Comparison of ENCODE assay signal across 1 cellular context in the genomic region with DNA sequence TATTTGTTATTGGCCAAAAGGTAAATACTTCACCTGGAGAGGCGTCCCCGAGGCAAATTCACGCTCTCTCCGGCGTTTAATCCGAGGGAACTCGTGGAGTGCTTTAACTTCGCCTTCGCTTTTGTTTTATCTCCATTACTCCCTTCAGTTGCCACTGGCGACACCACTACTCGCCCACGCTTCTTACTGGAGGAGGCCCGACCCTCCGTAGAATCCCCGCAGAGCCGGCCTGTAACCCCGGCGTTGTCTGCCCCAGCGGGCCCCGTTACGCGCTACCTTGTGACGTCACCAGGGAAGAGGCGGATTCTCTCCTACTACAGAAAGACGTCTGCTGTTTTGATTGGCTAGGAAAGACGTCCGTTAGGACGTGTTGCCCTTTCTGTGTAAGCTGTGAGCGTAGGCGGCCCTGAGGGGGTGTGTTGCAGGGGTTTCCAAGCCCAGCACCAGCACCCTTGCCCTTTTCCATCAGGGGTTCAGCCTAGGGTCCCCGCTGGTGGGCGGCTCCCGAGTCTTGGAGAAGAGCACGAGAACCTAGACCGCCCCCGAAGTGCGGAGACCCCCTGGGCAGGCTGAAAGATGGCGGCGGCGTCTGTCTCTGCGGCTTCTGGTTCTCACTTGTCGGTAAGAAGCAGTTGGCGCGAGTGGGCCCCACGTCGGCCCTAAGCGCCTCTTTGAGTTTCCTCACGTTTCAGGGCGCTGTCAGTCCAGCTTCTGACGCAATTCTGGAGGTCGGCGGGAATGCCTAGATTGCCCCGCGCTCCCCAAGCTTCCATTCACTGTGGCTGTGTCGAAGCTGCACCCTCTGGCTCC.
TF ChIP-seq lines count a peak whose summit lies in the region.

Gene CEP57 (plus strand): TSS at position 376 of the 810 bp plus-strand sequence. CDS start 201 bp downstream, at position 577.

TF ChIP-seq in H1, 55 proteins besides CTCF, POLR2A, EP300 and RAD21 (continued from another document):
- TF ChIP-seq, protein P1, sequence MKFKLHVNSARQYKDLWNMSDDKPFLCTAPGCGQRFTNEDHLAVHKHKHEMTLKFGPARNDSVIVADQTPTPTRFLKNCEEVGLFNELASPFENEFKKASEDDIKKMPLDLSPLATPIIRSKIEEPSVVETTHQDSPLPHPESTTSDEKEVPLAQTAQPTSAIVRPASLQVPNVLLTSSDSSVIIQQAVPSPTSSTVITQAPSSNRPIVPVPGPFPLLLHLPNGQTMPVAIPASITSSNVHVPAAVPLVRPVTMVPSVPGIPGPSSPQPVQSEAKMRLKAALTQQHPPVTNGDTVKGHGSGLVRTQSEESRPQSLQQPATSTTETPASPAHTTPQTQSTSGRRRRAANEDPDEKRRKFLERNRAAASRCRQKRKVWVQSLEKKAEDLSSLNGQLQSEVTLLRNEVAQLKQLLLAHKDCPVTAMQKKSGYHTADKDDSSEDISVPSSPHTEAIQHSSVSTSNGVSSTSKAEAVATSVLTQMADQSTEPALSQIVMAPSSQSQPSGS (IDR thresholded peaks at IDR 0.05; ENCODE audit: low read length): 0 out of 2 replicates have a peak, but pooled peaks have one; percentile 58
- TF ChIP-seq SRF (IDR thresholded peaks at IDR 0.05; ENCODE audit: low read depth, low read length) (no peak), TBP (IDR thresholded peaks at IDR 0.05; ENCODE audit: low read depth, low read length) (peak; percentile 67; the same call in 1 of the 2 replicates), CTBP2 (IDR thresholded peaks at IDR 0.05; ENCODE audit: borderline replicate concordance, insufficient read depth, insufficient read length, low read length) (no peak), SIN3A (conservative IDR thresholded peaks at IDR 0.05 in 1 of 2, IDR thresholded peaks at IDR 0.05 in 1 of 2; ENCODE audit: low read depth in 1 of 2, low read length in 2 of 2) (no peak; a peak in 1 of 4 replicates), KDM5A (IDR thresholded peaks at IDR 0.05; ENCODE audit: low read length) (0 out of 2 replicates have a peak, but pooled peaks have one; percentile 4), CREB1 (IDR thresholded peaks at IDR 0.05) (peak; percentile 95), SAP30 (IDR thresholded peaks at IDR 0.05; ENCODE audit: insufficient read depth, insufficient replicate concordance, low read length) (peak; percentile 84), BACH1 (IDR thresholded peaks at IDR 0.05; ENCODE audit: low read length) (no peak), RFX5 (IDR thresholded peaks at IDR 0.05; ENCODE audit: borderline replicate concordance, low read depth, low read length) (no peak), TAF7 (optimal IDR thresholded peaks at IDR 0.05; ENCODE audit: borderline replicate concordance, low read depth, low read length) (no peak), SIX5 (IDR thresholded peaks at IDR 0.05; ENCODE audit: low read depth, low read length) (no peak), CEBPB (IDR thresholded peaks at IDR 0.05; ENCODE audit: low read depth, low read length) (no peak), SP4 (IDR thresholded peaks at IDR 0.05; ENCODE audit: low read length) (no peak), BRCA1 (IDR thresholded peaks at IDR 0.05; ENCODE audit: low read depth, low read length) (no peak), CBX8 (IDR thresholded peaks at IDR 0.05; ENCODE audit: borderline replicate concordance, low read depth, low read length) (no peak), CHD2 (IDR thresholded peaks at IDR 0.05; ENCODE audit: low read length) (peak; percentile 61; the same call in 1 of the 2 replicates), TCF12 (IDR thresholded peaks at IDR 0.05; ENCODE audit: low read depth, low read length) (no peak), POLR2AphosphoS5 (IDR thresholded peaks at IDR 0.05; ENCODE audit: low read depth, low read length) (peak; percentile 77), CBX5 (IDR thresholded peaks at IDR 0.05; ENCODE audit: low read depth, low read length) (no peak), CHD1 (IDR thresholded peaks at IDR 0.05; ENCODE audit: low read depth, low read length) (no peak), SIRT6 (IDR thresholded peaks at IDR 0.05; ENCODE audit: low read length) (no peak), FOSL1 (IDR thresholded peaks at IDR 0.05; ENCODE audit: insufficient read depth, low read depth, low read length) (no peak), RBBP5 (IDR thresholded peaks at IDR 0.05; ENCODE audit: borderline replicate concordance, low read depth, low read length) (peak; percentile 4; the same call in 1 of the 2 replicates), EGR1 (IDR thresholded peaks at IDR 0.05; ENCODE audit: borderline replicate concordance, low read depth, low read length) (peak; percentile 77; the same call in 1 of the 2 replicates), NANOG (IDR thresholded peaks at IDR 0.05; ENCODE audit: insufficient read depth, low read depth, low read length, poor library complexity, severe bottlenecking) (no peak), SP1 (IDR thresholded peaks at IDR 0.05; ENCODE audit: low read depth, low read length) (peak; percentile 82), KDM4A (IDR thresholded peaks at IDR 0.05; ENCODE audit: low read depth, low read length, severe bottlenecking) (peak; percentile 18), JUND (IDR thresholded peaks at IDR 0.05; ENCODE audit: low read length) (peak; percentile 77; the same call in 1 of the 2 replicates), YY1 (IDR thresholded peaks at IDR 0.05; ENCODE audit: low read depth, low read length) (peak; percentile 90), SP2 (IDR thresholded peaks at IDR 0.05; ENCODE audit: low read length) (peak; percentile 56), HDAC2 (IDR thresholded peaks at IDR 0.05; ENCODE audit: borderline replicate concordance in 1 of 2, low read depth in 2 of 2, low read length in 2 of 2) (peak in 1 of 2 experiments; percentile 42; a peak in 1 of 4 replicates), RXRA (IDR thresholded peaks at IDR 0.05; ENCODE audit: insufficient read depth, low read depth, low read length) (no peak), EZH2 (IDR thresholded peaks at IDR 0.05; ENCODE audit: low read depth, low read length, severe bottlenecking) (no peak), GTF2F1 (IDR thresholded peaks at IDR 0.05; ENCODE audit: borderline replicate concordance, low read depth, low read length) (no peak), HDAC6 (IDR thresholded peaks at IDR 0.05; ENCODE audit: low read depth, low read length) (no peak)
- TF ChIP-seq, protein P2, sequence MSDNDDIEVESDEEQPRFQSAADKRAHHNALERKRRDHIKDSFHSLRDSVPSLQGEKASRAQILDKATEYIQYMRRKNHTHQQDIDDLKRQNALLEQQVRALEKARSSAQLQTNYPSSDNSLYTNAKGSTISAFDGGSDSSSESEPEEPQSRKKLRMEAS (IDR thresholded peaks at IDR 0.05): no peak
- TF ChIP-seq, protein P3, sequence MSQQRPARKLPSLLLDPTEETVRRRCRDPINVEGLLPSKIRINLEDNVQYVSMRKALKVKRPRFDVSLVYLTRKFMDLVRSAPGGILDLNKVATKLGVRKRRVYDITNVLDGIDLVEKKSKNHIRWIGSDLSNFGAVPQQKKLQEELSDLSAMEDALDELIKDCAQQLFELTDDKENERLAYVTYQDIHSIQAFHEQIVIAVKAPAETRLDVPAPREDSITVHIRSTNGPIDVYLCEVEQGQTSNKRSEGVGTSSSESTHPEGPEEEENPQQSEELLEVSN (IDR thresholded peaks at IDR 0.05): no peak
- TF ChIP-seq, protein P4, sequence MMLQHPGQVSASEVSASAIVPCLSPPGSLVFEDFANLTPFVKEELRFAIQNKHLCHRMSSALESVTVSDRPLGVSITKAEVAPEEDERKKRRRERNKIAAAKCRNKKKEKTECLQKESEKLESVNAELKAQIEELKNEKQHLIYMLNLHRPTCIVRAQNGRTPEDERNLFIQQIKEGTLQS (IDR thresholded peaks at IDR 0.05; ENCODE audit: insufficient read depth, low read depth, low read length): no peak
- TF ChIP-seq, protein P5, sequence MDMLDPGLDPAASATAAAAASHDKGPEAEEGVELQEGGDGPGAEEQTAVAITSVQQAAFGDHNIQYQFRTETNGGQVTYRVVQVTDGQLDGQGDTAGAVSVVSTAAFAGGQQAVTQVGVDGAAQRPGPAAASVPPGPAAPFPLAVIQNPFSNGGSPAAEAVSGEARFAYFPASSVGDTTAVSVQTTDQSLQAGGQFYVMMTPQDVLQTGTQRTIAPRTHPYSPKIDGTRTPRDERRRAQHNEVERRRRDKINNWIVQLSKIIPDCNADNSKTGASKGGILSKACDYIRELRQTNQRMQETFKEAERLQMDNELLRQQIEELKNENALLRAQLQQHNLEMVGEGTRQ (IDR thresholded peaks at IDR 0.05; ENCODE audit: low read length): no peak
- TF ChIP-seq, protein P6, sequence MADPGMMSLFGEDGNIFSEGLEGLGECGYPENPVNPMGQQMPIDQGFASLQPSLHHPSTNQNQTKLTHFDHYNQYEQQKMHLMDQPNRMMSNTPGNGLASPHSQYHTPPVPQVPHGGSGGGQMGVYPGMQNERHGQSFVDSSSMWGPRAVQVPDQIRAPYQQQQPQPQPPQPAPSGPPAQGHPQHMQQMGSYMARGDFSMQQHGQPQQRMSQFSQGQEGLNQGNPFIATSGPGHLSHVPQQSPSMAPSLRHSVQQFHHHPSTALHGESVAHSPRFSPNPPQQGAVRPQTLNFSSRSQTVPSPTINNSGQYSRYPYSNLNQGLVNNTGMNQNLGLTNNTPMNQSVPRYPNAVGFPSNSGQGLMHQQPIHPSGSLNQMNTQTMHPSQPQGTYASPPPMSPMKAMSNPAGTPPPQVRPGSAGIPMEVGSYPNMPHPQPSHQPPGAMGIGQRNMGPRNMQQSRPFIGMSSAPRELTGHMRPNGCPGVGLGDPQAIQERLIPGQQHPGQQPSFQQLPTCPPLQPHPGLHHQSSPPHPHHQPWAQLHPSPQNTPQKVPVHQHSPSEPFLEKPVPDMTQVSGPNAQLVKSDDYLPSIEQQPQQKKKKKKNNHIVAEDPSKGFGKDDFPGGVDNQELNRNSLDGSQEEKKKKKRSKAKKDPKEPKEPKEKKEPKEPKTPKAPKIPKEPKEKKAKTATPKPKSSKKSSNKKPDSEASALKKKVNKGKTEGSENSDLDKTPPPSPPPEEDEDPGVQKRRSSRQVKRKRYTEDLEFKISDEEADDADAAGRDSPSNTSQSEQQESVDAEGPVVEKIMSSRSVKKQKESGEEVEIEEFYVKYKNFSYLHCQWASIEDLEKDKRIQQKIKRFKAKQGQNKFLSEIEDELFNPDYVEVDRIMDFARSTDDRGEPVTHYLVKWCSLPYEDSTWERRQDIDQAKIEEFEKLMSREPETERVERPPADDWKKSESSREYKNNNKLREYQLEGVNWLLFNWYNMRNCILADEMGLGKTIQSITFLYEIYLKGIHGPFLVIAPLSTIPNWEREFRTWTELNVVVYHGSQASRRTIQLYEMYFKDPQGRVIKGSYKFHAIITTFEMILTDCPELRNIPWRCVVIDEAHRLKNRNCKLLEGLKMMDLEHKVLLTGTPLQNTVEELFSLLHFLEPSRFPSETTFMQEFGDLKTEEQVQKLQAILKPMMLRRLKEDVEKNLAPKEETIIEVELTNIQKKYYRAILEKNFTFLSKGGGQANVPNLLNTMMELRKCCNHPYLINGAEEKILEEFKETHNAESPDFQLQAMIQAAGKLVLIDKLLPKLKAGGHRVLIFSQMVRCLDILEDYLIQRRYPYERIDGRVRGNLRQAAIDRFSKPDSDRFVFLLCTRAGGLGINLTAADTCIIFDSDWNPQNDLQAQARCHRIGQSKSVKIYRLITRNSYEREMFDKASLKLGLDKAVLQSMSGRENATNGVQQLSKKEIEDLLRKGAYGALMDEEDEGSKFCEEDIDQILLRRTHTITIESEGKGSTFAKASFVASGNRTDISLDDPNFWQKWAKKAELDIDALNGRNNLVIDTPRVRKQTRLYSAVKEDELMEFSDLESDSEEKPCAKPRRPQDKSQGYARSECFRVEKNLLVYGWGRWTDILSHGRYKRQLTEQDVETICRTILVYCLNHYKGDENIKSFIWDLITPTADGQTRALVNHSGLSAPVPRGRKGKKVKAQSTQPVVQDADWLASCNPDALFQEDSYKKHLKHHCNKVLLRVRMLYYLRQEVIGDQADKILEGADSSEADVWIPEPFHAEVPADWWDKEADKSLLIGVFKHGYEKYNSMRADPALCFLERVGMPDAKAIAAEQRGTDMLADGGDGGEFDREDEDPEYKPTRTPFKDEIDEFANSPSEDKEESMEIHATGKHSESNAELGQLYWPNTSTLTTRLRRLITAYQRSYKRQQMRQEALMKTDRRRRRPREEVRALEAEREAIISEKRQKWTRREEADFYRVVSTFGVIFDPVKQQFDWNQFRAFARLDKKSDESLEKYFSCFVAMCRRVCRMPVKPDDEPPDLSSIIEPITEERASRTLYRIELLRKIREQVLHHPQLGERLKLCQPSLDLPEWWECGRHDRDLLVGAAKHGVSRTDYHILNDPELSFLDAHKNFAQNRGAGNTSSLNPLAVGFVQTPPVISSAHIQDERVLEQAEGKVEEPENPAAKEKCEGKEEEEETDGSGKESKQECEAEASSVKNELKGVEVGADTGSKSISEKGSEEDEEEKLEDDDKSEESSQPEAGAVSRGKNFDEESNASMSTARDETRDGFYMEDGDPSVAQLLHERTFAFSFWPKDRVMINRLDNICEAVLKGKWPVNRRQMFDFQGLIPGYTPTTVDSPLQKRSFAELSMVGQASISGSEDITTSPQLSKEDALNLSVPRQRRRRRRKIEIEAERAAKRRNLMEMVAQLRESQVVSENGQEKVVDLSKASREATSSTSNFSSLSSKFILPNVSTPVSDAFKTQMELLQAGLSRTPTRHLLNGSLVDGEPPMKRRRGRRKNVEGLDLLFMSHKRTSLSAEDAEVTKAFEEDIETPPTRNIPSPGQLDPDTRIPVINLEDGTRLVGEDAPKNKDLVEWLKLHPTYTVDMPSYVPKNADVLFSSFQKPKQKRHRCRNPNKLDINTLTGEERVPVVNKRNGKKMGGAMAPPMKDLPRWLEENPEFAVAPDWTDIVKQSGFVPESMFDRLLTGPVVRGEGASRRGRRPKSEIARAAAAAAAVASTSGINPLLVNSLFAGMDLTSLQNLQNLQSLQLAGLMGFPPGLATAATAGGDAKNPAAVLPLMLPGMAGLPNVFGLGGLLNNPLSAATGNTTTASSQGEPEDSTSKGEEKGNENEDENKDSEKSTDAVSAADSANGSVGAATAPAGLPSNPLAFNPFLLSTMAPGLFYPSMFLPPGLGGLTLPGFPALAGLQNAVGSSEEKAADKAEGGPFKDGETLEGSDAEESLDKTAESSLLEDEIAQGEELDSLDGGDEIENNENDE (IDR thresholded peaks at IDR 0.05; ENCODE audit: insufficient replicate concordance, low read length): no peak
TF ChIP-seq in H1: peak in this region for 18.
